In the genomic region with DNA sequence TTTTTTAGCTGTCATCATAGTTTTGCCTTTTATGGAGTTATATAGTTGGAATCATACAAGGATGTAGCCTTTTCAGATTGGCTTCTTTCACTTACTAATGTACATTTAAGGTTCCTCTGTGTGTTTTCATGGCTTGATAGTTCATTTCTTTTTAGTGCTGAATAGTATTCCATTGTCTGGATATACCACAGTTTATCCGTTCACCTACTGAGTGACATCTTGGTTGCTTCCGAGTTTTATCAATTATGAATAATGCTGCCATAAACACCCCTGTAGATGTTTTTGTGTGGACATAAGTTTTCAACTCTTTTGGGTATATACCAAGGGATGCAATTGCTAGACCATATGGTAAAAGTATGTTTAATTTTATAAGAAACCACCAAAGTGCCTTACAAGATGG, we compare ENCODE assay signal across 2 cellular contexts.
TF ChIP-seq lines count a peak whose summit lies in the region.

No MANE protein-coding gene starts in this region.

TF ChIP-seq in SK-N-SH, 30 proteins besides CTCF, POLR2A, EP300 and RAD21 (continued from another document):
- TF ChIP-seq, protein P1, sequence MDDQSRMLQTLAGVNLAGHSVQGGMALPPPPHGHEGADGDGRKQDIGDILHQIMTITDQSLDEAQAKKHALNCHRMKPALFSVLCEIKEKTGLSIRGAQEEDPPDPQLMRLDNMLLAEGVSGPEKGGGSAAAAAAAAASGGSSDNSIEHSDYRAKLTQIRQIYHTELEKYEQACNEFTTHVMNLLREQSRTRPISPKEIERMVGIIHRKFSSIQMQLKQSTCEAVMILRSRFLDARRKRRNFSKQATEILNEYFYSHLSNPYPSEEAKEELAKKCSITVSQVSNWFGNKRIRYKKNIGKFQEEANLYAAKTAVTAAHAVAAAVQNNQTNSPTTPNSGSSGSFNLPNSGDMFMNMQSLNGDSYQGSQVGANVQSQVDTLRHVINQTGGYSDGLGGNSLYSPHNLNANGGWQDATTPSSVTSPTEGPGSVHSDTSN (IDR thresholded peaks at IDR 0.05): no peak
- TF ChIP-seq, protein P2, sequence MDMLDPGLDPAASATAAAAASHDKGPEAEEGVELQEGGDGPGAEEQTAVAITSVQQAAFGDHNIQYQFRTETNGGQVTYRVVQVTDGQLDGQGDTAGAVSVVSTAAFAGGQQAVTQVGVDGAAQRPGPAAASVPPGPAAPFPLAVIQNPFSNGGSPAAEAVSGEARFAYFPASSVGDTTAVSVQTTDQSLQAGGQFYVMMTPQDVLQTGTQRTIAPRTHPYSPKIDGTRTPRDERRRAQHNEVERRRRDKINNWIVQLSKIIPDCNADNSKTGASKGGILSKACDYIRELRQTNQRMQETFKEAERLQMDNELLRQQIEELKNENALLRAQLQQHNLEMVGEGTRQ (IDR thresholded peaks at IDR 0.05; ENCODE audit: borderline replicate concordance, low read depth, low read length): no peak
- no peak for TF ChIP-seq SIN3A (IDR thresholded peaks at IDR 0.05; ENCODE audit: borderline replicate concordance, low read depth, low read length)
- TF ChIP-seq, protein P3, sequence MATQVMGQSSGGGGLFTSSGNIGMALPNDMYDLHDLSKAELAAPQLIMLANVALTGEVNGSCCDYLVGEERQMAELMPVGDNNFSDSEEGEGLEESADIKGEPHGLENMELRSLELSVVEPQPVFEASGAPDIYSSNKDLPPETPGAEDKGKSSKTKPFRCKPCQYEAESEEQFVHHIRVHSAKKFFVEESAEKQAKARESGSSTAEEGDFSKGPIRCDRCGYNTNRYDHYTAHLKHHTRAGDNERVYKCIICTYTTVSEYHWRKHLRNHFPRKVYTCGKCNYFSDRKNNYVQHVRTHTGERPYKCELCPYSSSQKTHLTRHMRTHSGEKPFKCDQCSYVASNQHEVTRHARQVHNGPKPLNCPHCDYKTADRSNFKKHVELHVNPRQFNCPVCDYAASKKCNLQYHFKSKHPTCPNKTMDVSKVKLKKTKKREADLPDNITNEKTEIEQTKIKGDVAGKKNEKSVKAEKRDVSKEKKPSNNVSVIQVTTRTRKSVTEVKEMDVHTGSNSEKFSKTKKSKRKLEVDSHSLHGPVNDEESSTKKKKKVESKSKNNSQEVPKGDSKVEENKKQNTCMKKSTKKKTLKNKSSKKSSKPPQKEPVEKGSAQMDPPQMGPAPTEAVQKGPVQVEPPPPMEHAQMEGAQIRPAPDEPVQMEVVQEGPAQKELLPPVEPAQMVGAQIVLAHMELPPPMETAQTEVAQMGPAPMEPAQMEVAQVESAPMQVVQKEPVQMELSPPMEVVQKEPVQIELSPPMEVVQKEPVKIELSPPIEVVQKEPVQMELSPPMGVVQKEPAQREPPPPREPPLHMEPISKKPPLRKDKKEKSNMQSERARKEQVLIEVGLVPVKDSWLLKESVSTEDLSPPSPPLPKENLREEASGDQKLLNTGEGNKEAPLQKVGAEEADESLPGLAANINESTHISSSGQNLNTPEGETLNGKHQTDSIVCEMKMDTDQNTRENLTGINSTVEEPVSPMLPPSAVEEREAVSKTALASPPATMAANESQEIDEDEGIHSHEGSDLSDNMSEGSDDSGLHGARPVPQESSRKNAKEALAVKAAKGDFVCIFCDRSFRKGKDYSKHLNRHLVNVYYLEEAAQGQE (IDR thresholded peaks at IDR 0.05; ENCODE audit: low read depth, low read length): no peak
- TF ChIP-seq, protein P4, sequence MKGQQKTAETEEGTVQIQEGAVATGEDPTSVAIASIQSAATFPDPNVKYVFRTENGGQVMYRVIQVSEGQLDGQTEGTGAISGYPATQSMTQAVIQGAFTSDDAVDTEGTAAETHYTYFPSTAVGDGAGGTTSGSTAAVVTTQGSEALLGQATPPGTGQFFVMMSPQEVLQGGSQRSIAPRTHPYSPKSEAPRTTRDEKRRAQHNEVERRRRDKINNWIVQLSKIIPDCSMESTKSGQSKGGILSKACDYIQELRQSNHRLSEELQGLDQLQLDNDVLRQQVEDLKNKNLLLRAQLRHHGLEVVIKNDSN (IDR thresholded peaks at IDR 0.05; ENCODE audit: borderline replicate concordance, low read depth): no peak
- no peak for TF ChIP-seq POLR2AphosphoS5 (IDR thresholded peaks at IDR 0.05; ENCODE audit: low read depth, low read length)
- TF ChIP-seq GABPA (IDR thresholded peaks at IDR 0.05; ENCODE audit: low read depth): no peak
- no peak for TF ChIP-seq RCOR1 (IDR thresholded peaks at IDR 0.05; ENCODE audit: low read length)
- no peak for TF ChIP-seq EZH2phosphoT487 (IDR thresholded peaks at IDR 0.05; ENCODE audit: borderline replicate concordance, low read depth)
- no peak for TF ChIP-seq ELF1 (IDR thresholded peaks at IDR 0.05)
- TF ChIP-seq CHD2 (IDR thresholded peaks at IDR 0.05; ENCODE audit: low read length, partially characterized antibody): no peak
- TF ChIP-seq, protein P5, sequence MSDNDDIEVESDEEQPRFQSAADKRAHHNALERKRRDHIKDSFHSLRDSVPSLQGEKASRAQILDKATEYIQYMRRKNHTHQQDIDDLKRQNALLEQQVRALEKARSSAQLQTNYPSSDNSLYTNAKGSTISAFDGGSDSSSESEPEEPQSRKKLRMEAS (IDR thresholded peaks at IDR 0.05; ENCODE audit: low read depth): no peak
- no peak for TF ChIP-seq YY1 (IDR thresholded peaks at IDR 0.05; ENCODE audit: low read depth)

TF ChIP-seq in K562, 482 proteins besides CTCF, POLR2A, EP300 and RAD21:
- TF ChIP-seq, protein P6, sequence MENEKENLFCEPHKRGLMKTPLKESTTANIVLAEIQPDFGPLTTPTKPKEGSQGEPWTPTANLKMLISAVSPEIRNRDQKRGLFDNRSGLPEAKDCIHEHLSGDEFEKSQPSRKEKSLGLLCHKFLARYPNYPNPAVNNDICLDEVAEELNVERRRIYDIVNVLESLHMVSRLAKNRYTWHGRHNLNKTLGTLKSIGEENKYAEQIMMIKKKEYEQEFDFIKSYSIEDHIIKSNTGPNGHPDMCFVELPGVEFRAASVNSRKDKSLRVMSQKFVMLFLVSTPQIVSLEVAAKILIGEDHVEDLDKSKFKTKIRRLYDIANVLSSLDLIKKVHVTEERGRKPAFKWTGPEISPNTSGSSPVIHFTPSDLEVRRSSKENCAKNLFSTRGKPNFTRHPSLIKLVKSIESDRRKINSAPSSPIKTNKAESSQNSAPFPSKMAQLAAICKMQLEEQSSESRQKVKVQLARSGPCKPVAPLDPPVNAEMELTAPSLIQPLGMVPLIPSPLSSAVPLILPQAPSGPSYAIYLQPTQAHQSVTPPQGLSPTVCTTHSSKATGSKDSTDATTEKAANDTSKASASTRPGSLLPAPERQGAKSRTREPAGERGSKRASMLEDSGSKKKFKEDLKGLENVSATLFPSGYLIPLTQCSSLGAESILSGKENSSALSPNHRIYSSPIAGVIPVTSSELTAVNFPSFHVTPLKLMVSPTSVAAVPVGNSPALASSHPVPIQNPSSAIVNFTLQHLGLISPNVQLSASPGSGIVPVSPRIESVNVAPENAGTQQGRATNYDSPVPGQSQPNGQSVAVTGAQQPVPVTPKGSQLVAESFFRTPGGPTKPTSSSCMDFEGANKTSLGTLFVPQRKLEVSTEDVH (IDR thresholded peaks at IDR 0.05; ENCODE audit: low read depth, partially characterized antibody): no peak
- TF ChIP-seq ZNF668 (CRISPR knock-in tag; IDR thresholded peaks at IDR 0.05) (no peak), ZNF146 (CRISPR knock-in tag; IDR thresholded peaks at IDR 0.05; ENCODE audit: unreplicated experiment) (peak; percentile 22)
TF ChIP-seq in K562: peak in this region for 1.
